ENCODE assay signal across 11 cellular contexts in the genomic region with DNA sequence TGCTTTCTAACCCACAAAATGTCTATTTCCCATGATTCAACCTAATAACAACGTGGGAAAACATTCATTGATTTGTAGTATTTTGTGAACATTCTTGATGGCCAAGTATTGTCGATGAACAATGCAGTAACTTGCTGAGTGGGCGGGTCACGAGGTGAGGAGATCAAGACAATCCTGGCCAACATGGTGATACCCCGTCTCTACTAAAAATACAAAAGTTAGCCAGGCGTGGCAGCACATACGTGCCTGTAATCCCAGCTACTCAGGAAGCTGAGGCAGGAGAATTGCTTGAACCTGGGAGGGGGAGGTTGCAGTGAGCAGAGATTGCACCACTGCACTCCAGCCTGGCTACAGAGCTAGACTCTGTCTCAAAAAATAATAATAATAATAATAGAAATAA. TPM values are rescaled to one million over a fixed set of nuclear protein-coding genes. Genes with fewer than 3 reads are reported as not detected.
DNase-seq lines count a peak whose midpoint lies in the region; TF ChIP-seq lines count a peak whose summit lies in the region.
"Not testable (repeated sequence)": the region's sequence is repeated elsewhere in the genome, so short reads cannot be mapped to it uniquely, and the experiment has no call there.
"Had no signal": no experiment of that assay in that cellular context is flagged by ENCODE, and none has a peak within 500 bp of the region (broad histone marks: within the 10 kb centered on the region; RNA-seq: fewer than 3 reads in every experiment).

No MANE protein-coding gene starts in this region.

- H3K27me3 ChIP-seq in mammary epithelial cell (ENCODE audit: insufficient read depth, low read length) = not testable (repeated sequence)

- not testable (repeated sequence) for H3K9me3 Mint-ChIP-seq in activated CD4-positive, alpha-beta memory T cell treated with anti-CD3 and anti-CD28 coated beads for 36 hours

- H3K4me2 ChIP-seq in mammary epithelial cell (ENCODE audit: insufficient read depth, low read depth, low read length) = peak overlapping the region; percentile 49

- H3K4me1 ChIP-seq in mammary epithelial cell (ENCODE audit: insufficient read depth, low read length) = not testable (repeated sequence)

- not testable (repeated sequence) for BruUV-seq in mammary epithelial cell (replicated peaks; lab: Mats Ljungman, UMichigan)

- H3K27me3 Mint-ChIP-seq in activated CD4-positive, alpha-beta memory T cell treated with anti-CD3 and anti-CD28 coated beads for 36 hours = not testable (repeated sequence)

- dilution Hi-C loops in mammary epithelial cell (cut with HindIII; ENCODE audit: low sequenced_read_pairs) = not testable (repeated sequence)

- not testable (repeated sequence) for H3K4me3 Mint-ChIP-seq in activated CD4-positive, alpha-beta memory T cell treated with anti-CD3 and anti-CD28 coated beads for 36 hours

- TF ChIP-seq CTCF in mammary epithelial cell (conservative IDR thresholded peaks at IDR 0.05 in 1 of 2, IDR thresholded peaks at IDR 0.05 in 1 of 2; ENCODE audit: extremely low read depth in 1 of 2, insufficient read depth in 1 of 2, low read depth in 1 of 2, low read length in 2 of 2) = not testable (repeated sequence)

- CTCF ChIA-PET in activated CD4-positive, alpha-beta memory T cell treated with anti-CD3 and anti-CD28 coated beads for 36 hours (lab: Charles Lee) = interaction anchor here (1.1 to 1.9 kb wide), 3 partner anchors 16 to 59 kb away, joined by 3 to 7 read pairs (median 7); a partner anchor contains a TSS
- CTCF ChIA-PET in mammary epithelial cell (lab: Charles Lee; ENCODE audit: low non-redundant PET) = not testable (repeated sequence)

- in situ Hi-C loops in KBM-7 (cut with MboI; ENCODE audit: low pct_unique_long_range_greater_than_20kb, low sequenced_read_pairs); mammary epithelial cell (cut with MboI; ENCODE audit: low sequenced_read_pairs in 2 of 2): not testable (repeated sequence)

- not testable (repeated sequence) for H3K4me3 ChIP-seq in mammary epithelial cell (replicated peaks in 1 of 3; ENCODE audit: insufficient read depth in 1 of 3, low read depth in 2 of 3, low read length in 3 of 3)

- WGBS in mammary epithelial cell (ENCODE audit: low coverage, missing lambda C conversion rate) = 12% methylated on average over 7 of the region's 7 CpGs

- not testable (repeated sequence) for H3K36me3 ChIP-seq in mammary epithelial cell (ENCODE audit: insufficient read depth, low read length)

- H4K20me1 ChIP-seq in mammary epithelial cell (ENCODE audit: insufficient read depth, low read length) = not testable (repeated sequence)

- not testable (repeated sequence) for H3K79me2 ChIP-seq in mammary epithelial cell (ENCODE audit: insufficient read depth, low read length)

- not testable (repeated sequence) for H3K27ac ChIP-seq in mammary epithelial cell (ENCODE audit: insufficient read depth, low read depth, low read length)

- intact Hi-C loops in activated CD4-positive, alpha-beta memory T cell treated with anti-CD3 and anti-CD28 coated beads for 36 hours (cut with micrococcal nuclease); mammary epithelial cell (cut with micrococcal nuclease): not testable (repeated sequence)

- H3K9ac ChIP-seq in mammary epithelial cell (ENCODE audit: insufficient read depth, low read length) = not testable (repeated sequence)

- H3K4me1 Mint-ChIP-seq in activated CD4-positive, alpha-beta memory T cell treated with anti-CD3 and anti-CD28 coated beads for 36 hours (ENCODE audit: low read depth) = not testable (repeated sequence)

- H2AFZ ChIP-seq in mammary epithelial cell (ENCODE audit: low read depth, low read length) = peak overlapping the region; percentile 33

- not testable (repeated sequence) for H3K27ac Mint-ChIP-seq in activated CD4-positive, alpha-beta memory T cell treated with anti-CD3 and anti-CD28 coated beads for 36 hours

- DNase-seq in DMS 273 (lab: John Stamatoyannopoulos, UW; ENCODE audit: unreplicated experiment) = peak; percentile 35
- DNase-seq in KBM-7 = peak; percentile 32
- peak; percentile 15 for DNase-seq in NCI-H69 (lab: John Stamatoyannopoulos, UW)
- DNase-seq in RPMI8226 = peak; percentile 45
- peak; percentile 20 for DNase-seq in activated CD4-positive, alpha-beta memory T cell treated with anti-CD3 and anti-CD28 coated beads for 36 hours
- DNase-seq in mammary epithelial cell = not testable (repeated sequence)
- peak; percentile 40 for DNase-seq in kidney tubule cell (ENCODE audit: low spot score)

- not testable (repeated sequence) for H3K36me3 Mint-ChIP-seq in activated CD4-positive, alpha-beta memory T cell treated with anti-CD3 and anti-CD28 coated beads for 36 hours

- POLR2A ChIA-PET in activated CD4-positive, alpha-beta memory T cell treated with anti-CD3 and anti-CD28 coated beads for 36 hours (lab: Charles Lee) = interaction anchor here (0.8 kb wide), 1 partner anchor 8 kb away, joined by 3 read pairs; no protein-coding TSS in a partner anchor

- H3K9me3 ChIP-seq in mammary epithelial cell (replicated peaks; ENCODE audit: insufficient read depth, low read length) = not testable (repeated sequence)

RNA-seq across cellular contexts. Expression of a gene that starts 8.7 kb away (rescaled TPM):
- 10 to 100 TPM; 10.3 to 10.6 TPM for total RNA-seq in activated CD4-positive, alpha-beta memory T cell treated with anti-CD3 and anti-CD28 coated beads for 36 hours
- 1 to 10 TPM; 3.2 to 5.9 TPM for total RNA-seq in mammary epithelial cell
- polyA plus RNA-seq in mammary epithelial cell = 5.2 TPM
- polyA minus RNA-seq in mammary epithelial cell = 4.5 TPM
- total RNA-seq: LHCN-M2 had no signal

RNA-seq across cellular contexts. Expression of a gene that starts 32.8 kb away (rescaled TPM):
- 1 to 10 TPM; 8.2 to 8.3 TPM for total RNA-seq in activated CD4-positive, alpha-beta memory T cell treated with anti-CD3 and anti-CD28 coated beads for 36 hours
- total RNA-seq in mammary epithelial cell = 10 to 100 TPM; 10.1 to 15.5 TPM
- 11.0 TPM for polyA plus RNA-seq in mammary epithelial cell
- polyA minus RNA-seq in mammary epithelial cell = 3.0 TPM

RNA-seq across cellular contexts. Expression of a gene that starts 35.4 kb away (rescaled TPM):
- 10 to 100 TPM; 29.3 to 31.2 TPM for total RNA-seq in activated CD4-positive, alpha-beta memory T cell treated with anti-CD3 and anti-CD28 coated beads for 36 hours
- 10 to 100 TPM; 56.3 to 69.4 TPM for total RNA-seq in mammary epithelial cell
- 75.0 TPM for polyA plus RNA-seq in mammary epithelial cell
- polyA minus RNA-seq in mammary epithelial cell = 32.9 TPM

RNA-seq across cellular contexts. Expression of a gene that starts 40.6 kb away (rescaled TPM):
- total RNA-seq in activated CD4-positive, alpha-beta memory T cell treated with anti-CD3 and anti-CD28 coated beads for 36 hours = not detected
- total RNA-seq in mammary epithelial cell = under 1 TPM in 1 of 2 donors, not detected in 1; under 0.01 TPM
- not detected for polyA plus RNA-seq in mammary epithelial cell
- polyA minus RNA-seq in mammary epithelial cell = not detected
- total RNA-seq: G401, HT-29, LHCN-M2, T-cell had no signal

RNA-seq across cellular contexts. Expression of a gene that starts 44.0 kb away (rescaled TPM):
- total RNA-seq in activated CD4-positive, alpha-beta memory T cell treated with anti-CD3 and anti-CD28 coated beads for 36 hours = 1 to 10 TPM; 1.0 to 1.6 TPM
- total RNA-seq in mammary epithelial cell = 10 to 100 TPM; 28.5 to 75.6 TPM
- 22.4 TPM for polyA plus RNA-seq in mammary epithelial cell
- polyA minus RNA-seq in mammary epithelial cell = 25.0 TPM
